Comparison of ENCODE assay signal across 8 cellular contexts in the genomic region with DNA sequence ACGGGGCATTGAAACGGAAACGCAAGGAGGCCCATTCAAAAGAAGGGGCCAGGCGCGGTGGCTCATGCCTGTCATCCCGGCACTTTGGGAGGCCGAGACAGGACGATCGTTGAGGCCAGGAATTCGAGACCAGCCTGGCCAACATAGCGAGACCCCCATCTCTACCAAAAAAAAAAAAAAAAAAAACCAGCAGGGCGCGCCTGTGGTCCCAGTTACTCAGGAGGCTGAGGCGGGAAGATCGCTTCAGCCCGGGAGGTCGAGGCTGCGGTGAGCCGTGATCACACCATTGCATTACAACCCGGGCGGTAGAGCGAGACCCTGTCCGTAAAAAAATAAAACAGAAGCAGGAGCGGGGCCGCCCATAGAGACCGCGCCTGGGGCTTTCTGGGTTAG. TPM values are rescaled to one million over a fixed set of nuclear protein-coding genes. Genes with fewer than 3 reads are reported as not detected.
DNase-seq lines count a peak whose midpoint lies in the region; ATAC-seq and TF ChIP-seq lines count a peak whose summit lies in the region.

No MANE protein-coding gene starts in this region.

- H3K27me3 ChIP-seq in PC-9 (ENCODE audit: insufficient read depth, low read depth) (no peaks in the 10 kb centered on the region), skeletal muscle tissue (ENCODE audit: control insufficient read depth in 3 of 3, insufficient read depth in 3 of 3, low read length in 3 of 3) (no peaks in the 10 kb centered on the region)

- CTCF ChIA-PET in PC-9 (lab: Charles Lee): no interaction called here

- peaks cover 30% of the 10 kb centered on the region for H3K79me2 ChIP-seq in PC-9 (ENCODE audit: low read depth)

- H2AFZ ChIP-seq in PC-9: peak overlapping the region; percentile 99

- intact Hi-C loops in PC-9 (cut with micrococcal nuclease; ENCODE audit: unreplicated experiment): loop anchor here (1.0 to 10.0 kb wide), 3 partner anchors 32 to 675 kb away; partner anchors contain the start of genes MRM2 and NUDT1

- no TSS peak for BruUV-seq in PC-9 (replicated peaks; lab: Mats Ljungman, UMichigan)

- H3K36me3 ChIP-seq in PC-9 (ENCODE audit: low read depth): peaks cover 6% of the 10 kb centered on the region
- H3K36me3 ChIP-seq in skeletal muscle tissue (ENCODE audit: control insufficient read depth in 3 of 3, insufficient read depth in 3 of 3, low read length in 3 of 3): peaks cover 11 to 16% (median 12%) of the 10 kb centered on the region in 3 donors

- H3K4me3 ChIP-seq in PC-9 (peak overlapping the region; percentile 97), fibroblast of pulmonary artery (replicated peaks; ENCODE audit: low read depth, low read length) (peak overlapping the region; percentile 88), skeletal muscle tissue (ENCODE audit: low read length in 3 of 3) (peak overlapping the region; percentile 68 to 96 (median 96))

- TF ChIP-seq CTCF in PC-9 (conservative IDR thresholded peaks at IDR 0.05) (no peak), fibroblast of pulmonary artery (IDR thresholded peaks at IDR 0.05; ENCODE audit: low read length, missing control alignments) (no peak)

- H3K4me1 ChIP-seq in PC-9 (replicated peaks; ENCODE audit: insufficient read depth) (peaks cover 34% of the 10 kb centered on the region), skeletal muscle tissue (ENCODE audit: control insufficient read depth in 3 of 3, insufficient read depth in 3 of 3, low read length in 3 of 3) (peaks cover 32 to 35% (median 33%) of the 10 kb centered on the region in 3 donors)

- no peaks in the 10 kb centered on the region for H3K9me3 ChIP-seq in PC-9 (ENCODE audit: insufficient read depth, low read depth)
- H3K9me3 ChIP-seq in skeletal muscle tissue (ENCODE audit: control insufficient read depth in 3 of 3, low read length in 3 of 3): no peaks in the 10 kb centered on the region

- peaks cover 57% of the 10 kb centered on the region; the same call in 1 of the 2 replicates for H3F3A ChIP-seq in PC-9 (ENCODE audit: insufficient read depth, low read depth)

- POLR2A ChIA-PET in PC-9 (lab: Charles Lee; ENCODE audit: unreplicated experiment): no interaction called here

- H4K20me1 ChIP-seq in PC-9 (ENCODE audit: insufficient read depth): no peaks in the 10 kb centered on the region; the same call in 1 of the 2 replicates

- H3K9me2 ChIP-seq in PC-9 (ENCODE audit: insufficient read depth): no peaks in the 10 kb centered on the region

- H3K27ac ChIP-seq in PC-9 (0 out of 2 replicates have a peak overlapping the region, but pooled peaks have one; percentile 18), skeletal muscle tissue (ENCODE audit: low read depth, low read length) (peak overlapping the region; percentile 95)

- DNase-seq in PC-9 (no peak), fibroblast of pulmonary artery (ENCODE audit: low read depth) (no peak), D341Med (ENCODE audit: low spot score) (no peak), OCI-M1 (lab: John Stamatoyannopoulos, UW) (no peak)

- H3K4me2 ChIP-seq in PC-9: peak overlapping the region; percentile 82

- peak; percentile 22 for ATAC-seq in GM19328 (IDR thresholded peaks at IDR 0.05; ENCODE audit: unreplicated experiment)
- ATAC-seq in GM21381 (IDR thresholded peaks at IDR 0.05; ENCODE audit: unreplicated experiment): no peak
- ATAC-seq in HG03571 (IDR thresholded peaks at IDR 0.05; ENCODE audit: unreplicated experiment): no peak

- peak overlapping the region; percentile 85 to 99 (median 99) for H3K9ac ChIP-seq in skeletal muscle tissue (ENCODE audit: low read depth in 1 of 3, low read length in 3 of 3)

RNA-seq across cellular contexts. Expression of gene PSMG3, which starts 0.4 kb away (rescaled TPM):
- total RNA-seq in PC-9 (2021): 63.3 and 78.9 TPM in 2 replicates
- 19.3 TPM for total RNA-seq in skeletal muscle tissue

RNA-seq across cellular contexts. Expression of gene TMEM184A, which starts 13.4 kb away (rescaled TPM):
- total RNA-seq in PC-9 (2021) (21.4 TPM in 2 replicates), skeletal muscle tissue (not detected)

RNA-seq across cellular contexts. Expression of gene MAFK, which starts 38.9 kb away (rescaled TPM):
- total RNA-seq in PC-9 (2021): 43.1 and 70.8 TPM in 2 replicates
- 6.8 TPM for total RNA-seq in skeletal muscle tissue

Comparison
In these comparisons a context has a peak if more than half of its experiments do, and no peak if none do; other contexts are left out.
1. RNA of gene TMEM184A, which starts 13.4 kb away (total RNA-seq): 21.4 TPM in PC-9; not detected in skeletal muscle tissue (single experiment); every median in the first group is over 10 times any median in the second.
2. Peak in every context shown above with its lines, with median percentiles within 50 percentile points of each other: H3K4me3 ChIP-seq.